Comparison of ENCODE assay signal across 16 cellular contexts in genomic region chr4:88661724-88662123, GRCh38. TPM values are rescaled to one million over a fixed set of nuclear protein-coding genes. Genes with fewer than 3 reads are reported as not detected.
DNase-seq lines count a peak whose midpoint lies in the region; ATAC-seq, FAIRE-seq and TF ChIP-seq lines count a peak whose summit lies in the region.
"Had no signal": no experiment of that assay in that cellular context is flagged by ENCODE, and none has a peak within 500 bp of the region (broad histone marks: within the 10 kb centered on the region; RNA-seq: fewer than 3 reads in every experiment).

No MANE protein-coding gene starts in this region.

- no peaks in the 10 kb centered on the region for H4K20me1 ChIP-seq in astrocyte (ENCODE audit: insufficient read depth, low read length)

- peaks cover 34% of the 10 kb centered on the region for H3K36me3 Mint-ChIP-seq in stimulated activated naive CD8-positive, alpha-beta T cell treated with anti-CD3 and anti-CD28 coated beads, Interleukin-15, Interleukin-2, amounts not matched to agents 100 ng/mL and 50 ng/mL, for 24 hours (ENCODE audit: low read depth)
- no peaks in the 10 kb centered on the region for H3K36me3 Mint-ChIP-seq in astrocyte (ENCODE audit: low read depth, unreplicated experiment)
- H3K36me3 Mint-ChIP-seq in stimulated activated naive B cell treated with anti-CD40 and anti-IgM and Interleukin-4, amounts not matched to agents 10 μg/mL and 1 μg/mL and 100 μg/mL, for 72 hours: peaks cover 12 to 32% of the 10 kb centered on the region in 2 donors

- ATAC-seq in stimulated activated naive CD8-positive, alpha-beta T cell treated with anti-CD3 and anti-CD28 coated beads, Interleukin-15, Interleukin-2, amounts not matched to agents 100 U/mL and 50 U/mL, for 24 hours: no peak
- ATAC-seq in stimulated activated naive B cell treated with anti-CD40 and anti-IgM and Interleukin-4, amounts not matched to agents 10 μg/mL and 1 μg/mL and 100 μg/mL, for 72 hours (replicated peaks): no peak

- no peak overlapping the region for H3K4me3 Mint-ChIP-seq in stimulated activated naive CD8-positive, alpha-beta T cell treated with anti-CD3 and anti-CD28 coated beads, Interleukin-15, Interleukin-2, amounts not matched to agents 100 ng/mL and 50 ng/mL, for 24 hours
- H3K4me3 Mint-ChIP-seq in astrocyte (ENCODE audit: unreplicated experiment): no peak overlapping the region
- no peak overlapping the region for H3K4me3 Mint-ChIP-seq in stimulated activated naive B cell treated with anti-CD40 and anti-IgM and Interleukin-4, amounts not matched to agents 10 μg/mL and 1 μg/mL and 100 μg/mL, for 72 hours

- no peaks in the 10 kb centered on the region for H3K9me3 ChIP-seq in astrocyte (ENCODE audit: insufficient read depth, low read depth, low read length)

- H3K4me3 ChIP-seq in astrocyte (ENCODE audit: insufficient read depth, low read depth, low read length): no peak overlapping the region
- H3K4me3 ChIP-seq in foreskin fibroblast (ENCODE audit: low read depth in 1 of 2, low read length in 2 of 2): no peak overlapping the region

- H3K9ac ChIP-seq in astrocyte (ENCODE audit: low read length): peak overlapping the region; percentile 68

- H3K4me1 ChIP-seq in astrocyte (ENCODE audit: insufficient read depth, low read length): peaks cover 17% of the 10 kb centered on the region

- no peaks in the 10 kb centered on the region for H3K79me2 ChIP-seq in astrocyte (ENCODE audit: insufficient read depth, low read length)

- no peaks in the 10 kb centered on the region for H3K9me3 Mint-ChIP-seq in stimulated activated naive CD8-positive, alpha-beta T cell treated with anti-CD3 and anti-CD28 coated beads, Interleukin-15, Interleukin-2, amounts not matched to agents 100 ng/mL and 50 ng/mL, for 24 hours
- no peaks in the 10 kb centered on the region for H3K9me3 Mint-ChIP-seq in astrocyte (ENCODE audit: unreplicated experiment)
- no peaks in the 10 kb centered on the region for H3K9me3 Mint-ChIP-seq in stimulated activated naive B cell treated with anti-CD40 and anti-IgM and Interleukin-4, amounts not matched to agents 10 μg/mL and 1 μg/mL and 100 μg/mL, for 72 hours

- H3K27me3 ChIP-seq in astrocyte (ENCODE audit: insufficient read depth, low read length): no peaks in the 10 kb centered on the region

- no peak for DNase-seq in stimulated activated naive CD8-positive, alpha-beta T cell treated with anti-CD3 and anti-CD28 coated beads, Interleukin-15, Interleukin-2, amounts not matched to agents 100 U/mL and 50 U/mL, for 24 hours
- DNase-seq in astrocyte (ENCODE audit: low read depth) (peak; percentile 83), foreskin fibroblast (peak; percentile 72 to 83), medulla oblongata (ENCODE audit: extremely low spot score) (no peak), posterior cingulate gyrus (no peak), erythroblast (lab: John Stamatoyannopoulos, UW) (no peak)
- DNase-seq in stimulated activated naive B cell treated with anti-CD40 and anti-IgM and Interleukin-4, amounts not matched to agents 10 μg/mL and 1 μg/mL and 100 μg/mL, for 72 hours: no peak
- DNase-seq: activated CD4-positive, alpha-beta T cell treated with anti-CD3 and anti-CD28 coated beads for 48 hours; caudate nucleus; DMS153; foreskin melanocyte; NCI-H2171 had no signal

- no peaks in the 10 kb centered on the region for H3K27me3 Mint-ChIP-seq in stimulated activated naive CD8-positive, alpha-beta T cell treated with anti-CD3 and anti-CD28 coated beads, Interleukin-15, Interleukin-2, amounts not matched to agents 100 ng/mL and 50 ng/mL, for 24 hours
- H3K27me3 Mint-ChIP-seq in astrocyte (ENCODE audit: low read depth, unreplicated experiment): no peaks in the 10 kb centered on the region
- H3K27me3 Mint-ChIP-seq in stimulated activated naive B cell treated with anti-CD40 and anti-IgM and Interleukin-4, amounts not matched to agents 10 μg/mL and 1 μg/mL and 100 μg/mL, for 72 hours: no peaks in the 10 kb centered on the region

- H3K4me1 Mint-ChIP-seq in stimulated activated naive CD8-positive, alpha-beta T cell treated with anti-CD3 and anti-CD28 coated beads, Interleukin-15, Interleukin-2, amounts not matched to agents 100 ng/mL and 50 ng/mL, for 24 hours (ENCODE audit: low read depth): peaks cover 4% of the 10 kb centered on the region
- H3K4me1 Mint-ChIP-seq in astrocyte (ENCODE audit: low read depth, unreplicated experiment): peaks cover 21% of the 10 kb centered on the region
- H3K4me1 Mint-ChIP-seq in stimulated activated naive B cell treated with anti-CD40 and anti-IgM and Interleukin-4, amounts not matched to agents 10 μg/mL and 1 μg/mL and 100 μg/mL, for 72 hours: no peaks in the 10 kb centered on the region

- H3K4me2 ChIP-seq in astrocyte (ENCODE audit: low read length): peak overlapping the region; percentile 67

- H3K27ac Mint-ChIP-seq in stimulated activated naive CD8-positive, alpha-beta T cell treated with anti-CD3 and anti-CD28 coated beads, Interleukin-15, Interleukin-2, amounts not matched to agents 100 ng/mL and 50 ng/mL, for 24 hours: peak overlapping the region; percentile 38
- H3K27ac Mint-ChIP-seq in astrocyte (ENCODE audit: unreplicated experiment): peak overlapping the region; percentile 28
- no peak overlapping the region for H3K27ac Mint-ChIP-seq in stimulated activated naive B cell treated with anti-CD40 and anti-IgM and Interleukin-4, amounts not matched to agents 10 μg/mL and 1 μg/mL and 100 μg/mL, for 72 hours

- no peak for TF ChIP-seq POLR2A in erythroblast (IDR thresholded peaks at IDR 0.05; ENCODE audit: low read length)

- H2AFZ ChIP-seq in astrocyte (ENCODE audit: low read depth, low read length): no peak overlapping the region

- intact Hi-C loops in posterior cingulate gyrus (cut with DNase I): no loop called here

- TF ChIP-seq CTCF in astrocyte (IDR thresholded peaks at IDR 0.05; ENCODE audit: insufficient read depth, low read depth, low read length) (no peak), foreskin fibroblast (IDR thresholded peaks at IDR 0.05; ENCODE audit: low read depth, low read length) (no peak)

- H3K27ac ChIP-seq in astrocyte (ENCODE audit: low read depth, low read length): peak overlapping the region; percentile 86
- H3K27ac ChIP-seq: HL-60 had no signal

- FAIRE-seq in astrocyte (lab: Jason Lieb, UNC): peak; percentile 45
- FAIRE-seq: A204.1, GM12891 had no signal

- H3K36me3 ChIP-seq in astrocyte (ENCODE audit: insufficient read depth, low read length): no peaks in the 10 kb centered on the region

RNA-seq across cellular contexts. Expression of gene NAP1L5, which starts 35.9 kb away (rescaled TPM):
- total RNA-seq in astrocyte: 3.9 and 4.7 TPM in 2 replicates

Comparison
In these comparisons a context has a peak if more than half of its experiments do, and no peak if none do; other contexts are left out.
1. DNase-seq: peak in astrocyte (single experiment) and foreskin fibroblast (2 of 2); none in stimulated activated naive CD8-positive, alpha-beta T cell treated with anti-CD3 and anti-CD28 coated beads, Interleukin-15, Interleukin-2, amounts not matched to agents 100 U/mL and 50 U/mL, for 24 hours (single experiment), stimulated activated naive B cell treated with anti-CD40 and anti-IgM and Interleukin-4, amounts not matched to agents 10 μg/mL and 1 μg/mL and 100 μg/mL, for 72 hours (single experiment), medulla oblongata (single experiment), posterior cingulate gyrus (0 of 10) and erythroblast (0 of 2).